11 cellular contexts compared by ENCODE assay signal in genomic region chr1:107897428-107898339, GRCh38.
DNase-seq lines count a peak whose midpoint lies in the region; ATAC-seq and TF ChIP-seq lines count a peak whose summit lies in the region.
"Had no signal": no experiment of that assay in that cellular context is flagged by ENCODE, and none has a peak within 500 bp of the region (broad histone marks: within the 10 kb centered on the region; RNA-seq: fewer than 3 reads in every experiment).

No MANE protein-coding gene starts in this region.

- peaks cover 9% of the 10 kb centered on the region for H3K9me3 Mint-ChIP-seq in dendritic cell treated with granulocyte-macrophage colony-stimulating factor and Interleukin-4, amounts not matched to agents 40 ng/mL and 50 ng/mL, for 4 days
- H3K9me3 Mint-ChIP-seq in stimulated activated naive B cell treated with anti-CD40 and anti-IgM and Interleukin-4, amounts not matched to agents 10 μg/mL and 1 μg/mL and 100 μg/mL, for 72 hours, result peaks cover 0 to 3% of the 10 kb centered on the region in 2 donors

- H3K4me3 Mint-ChIP-seq in dendritic cell treated with granulocyte-macrophage colony-stimulating factor and Interleukin-4, amounts not matched to agents 40 ng/mL and 50 ng/mL, for 4 days, result peak overlapping the region; percentile 7
- H3K4me3 Mint-ChIP-seq in stimulated activated naive B cell treated with anti-CD40 and anti-IgM and Interleukin-4, amounts not matched to agents 10 μg/mL and 1 μg/mL and 100 μg/mL, for 72 hours, result peak overlapping the region; percentile 57 to 61
- H3K4me3 Mint-ChIP-seq: activated CD4-positive, alpha-beta memory T cell treated with anti-CD3 and anti-CD28 coated beads, Interleukin-2, amount 10 ng/mL, durations not matched to agents 7 days and 5 days had no signal

- peak overlapping the region in 1 of 2 donors; percentile 38 for H3K27ac ChIP-seq in left lung
- H3K27ac ChIP-seq in WERI-Rb-1, result no peak overlapping the region

- peak; percentile 2 to 6 for DNase-seq in activated CD4-positive, alpha-beta T cell treated with anti-CD3 and anti-CD28 coated beads, Interleukin-2, amount 50 U/mL, for 48 hours
- no peak for DNase-seq in activated CD4-positive, alpha-beta T cell treated with anti-CD3 and anti-CD28 coated beads, Interleukin-2, amount 50 U/mL, for 1 hour
- peak; percentile 50 for DNase-seq in stimulated activated naive B cell treated with anti-CD40 and anti-IgM and Interleukin-4, amounts not matched to agents 10 μg/mL and 1 μg/mL and 100 μg/mL, for 72 hours
- no peak for DNase-seq in left lung
- no peak for DNase-seq in WERI-Rb-1
- DNase-seq: ACHN; activated CD4-positive, alpha-beta memory T cell treated with anti-CD3 and anti-CD28 coated beads, Interleukin-2, amount 10 ng/mL, durations not matched to agents 7 days and 5 days; NCI-H2029 had no signal

- peak; percentile 36; the same call in 1 of the 2 replicates for TF ChIP-seq POLR2A in Raji (IDR thresholded peaks at IDR 0.05; ENCODE audit: insufficient read depth, low read depth, low read length)

- no peaks in the 10 kb centered on the region for H3K27me3 Mint-ChIP-seq in dendritic cell treated with granulocyte-macrophage colony-stimulating factor and Interleukin-4, amounts not matched to agents 40 ng/mL and 50 ng/mL, for 4 days
- no peaks in the 10 kb centered on the region for H3K27me3 Mint-ChIP-seq in stimulated activated naive B cell treated with anti-CD40 and anti-IgM and Interleukin-4, amounts not matched to agents 10 μg/mL and 1 μg/mL and 100 μg/mL, for 72 hours
- H3K27me3 Mint-ChIP-seq: activated CD4-positive, alpha-beta memory T cell treated with anti-CD3 and anti-CD28 coated beads, Interleukin-2, amount 10 ng/mL, durations not matched to agents 7 days and 5 days had no signal

- peak; percentile 90 to 92 for ATAC-seq in stimulated activated naive B cell treated with anti-CD40 and anti-IgM and Interleukin-4, amounts not matched to agents 10 μg/mL and 1 μg/mL and 100 μg/mL, for 72 hours (replicated peaks)
- ATAC-seq in left lung (no peak), GM21381 (IDR thresholded peaks at IDR 0.05; ENCODE audit: unreplicated experiment) (no peak)

- intact Hi-C loops in dendritic cell treated with granulocyte-macrophage colony-stimulating factor and Interleukin-4, amounts not matched to agents 40 ng/mL and 50 ng/mL, for 4 days (cut with micrococcal nuclease), result no loop called here
- intact Hi-C loops in left lung (cut with DNase I), result no loop called here

- no peaks in the 10 kb centered on the region for H3K36me3 ChIP-seq in left lung
- H3K36me3 ChIP-seq in WERI-Rb-1, result no peaks in the 10 kb centered on the region

- H3K27me3 ChIP-seq in left lung, result no peaks in the 10 kb centered on the region
- H3K27me3 ChIP-seq in WERI-Rb-1 (ENCODE audit: insufficient read depth, low read depth, severe bottlenecking), result no peaks in the 10 kb centered on the region

- H3K9me3 ChIP-seq in left lung (peaks cover 0 to 5% of the 10 kb centered on the region in 2 donors), WERI-Rb-1 (ENCODE audit: severe bottlenecking) (no peaks in the 10 kb centered on the region)

- H3K4me1 ChIP-seq in left lung, result peaks cover 0 to 34% of the 10 kb centered on the region in 2 donors

- H3K36me3 Mint-ChIP-seq in dendritic cell treated with granulocyte-macrophage colony-stimulating factor and Interleukin-4, amounts not matched to agents 40 ng/mL and 50 ng/mL, for 4 days (ENCODE audit: low read depth), result peaks cover 6% of the 10 kb centered on the region
- peaks cover 7 to 9% of the 10 kb centered on the region in 2 donors for H3K36me3 Mint-ChIP-seq in stimulated activated naive B cell treated with anti-CD40 and anti-IgM and Interleukin-4, amounts not matched to agents 10 μg/mL and 1 μg/mL and 100 μg/mL, for 72 hours

- H3K27ac Mint-ChIP-seq in dendritic cell treated with granulocyte-macrophage colony-stimulating factor and Interleukin-4, amounts not matched to agents 40 ng/mL and 50 ng/mL, for 4 days, result peak overlapping the region; percentile 52
- H3K27ac Mint-ChIP-seq in stimulated activated naive B cell treated with anti-CD40 and anti-IgM and Interleukin-4, amounts not matched to agents 10 μg/mL and 1 μg/mL and 100 μg/mL, for 72 hours, result peak overlapping the region; percentile 90
- H3K27ac Mint-ChIP-seq: activated CD4-positive, alpha-beta memory T cell treated with anti-CD3 and anti-CD28 coated beads, Interleukin-2, amount 10 ng/mL, durations not matched to agents 7 days and 5 days had no signal

- TF ChIP-seq CTCF in left lung (IDR thresholded peaks at IDR 0.05) (no peak), WERI-Rb-1 (IDR thresholded peaks at IDR 0.05; ENCODE audit: low read depth, low read length) (no peak)

- peaks cover 34% of the 10 kb centered on the region for H3K4me1 Mint-ChIP-seq in dendritic cell treated with granulocyte-macrophage colony-stimulating factor and Interleukin-4, amounts not matched to agents 40 ng/mL and 50 ng/mL, for 4 days (ENCODE audit: low read depth)
- H3K4me1 Mint-ChIP-seq in stimulated activated naive B cell treated with anti-CD40 and anti-IgM and Interleukin-4, amounts not matched to agents 10 μg/mL and 1 μg/mL and 100 μg/mL, for 72 hours, result peaks cover 39 to 76% of the 10 kb centered on the region in 2 donors

- H3K4me3 ChIP-seq in left lung (no peak overlapping the region), WERI-Rb-1 (ENCODE audit: low read depth, low read length) (no peak overlapping the region)

Comparison
In these comparisons a context has a peak if more than half of its experiments do, and no peak if none do; other contexts are left out.
1. DNase-seq: peak in activated CD4-positive, alpha-beta T cell treated with anti-CD3 and anti-CD28 coated beads, Interleukin-2, amount 50 U/mL, for 48 hours (2 of 2) and stimulated activated naive B cell treated with anti-CD40 and anti-IgM and Interleukin-4, amounts not matched to agents 10 μg/mL and 1 μg/mL and 100 μg/mL, for 72 hours (single experiment); none in activated CD4-positive, alpha-beta T cell treated with anti-CD3 and anti-CD28 coated beads, Interleukin-2, amount 50 U/mL, for 1 hour (single experiment), left lung (0 of 2) and WERI-Rb-1 (single experiment).
2. ATAC-seq: peak in stimulated activated naive B cell treated with anti-CD40 and anti-IgM and Interleukin-4, amounts not matched to agents 10 μg/mL and 1 μg/mL and 100 μg/mL, for 72 hours (2 of 2); none in left lung (single experiment) and GM21381 (single experiment).